ENCODE assay signal across 16 cellular contexts in the genomic region with DNA sequence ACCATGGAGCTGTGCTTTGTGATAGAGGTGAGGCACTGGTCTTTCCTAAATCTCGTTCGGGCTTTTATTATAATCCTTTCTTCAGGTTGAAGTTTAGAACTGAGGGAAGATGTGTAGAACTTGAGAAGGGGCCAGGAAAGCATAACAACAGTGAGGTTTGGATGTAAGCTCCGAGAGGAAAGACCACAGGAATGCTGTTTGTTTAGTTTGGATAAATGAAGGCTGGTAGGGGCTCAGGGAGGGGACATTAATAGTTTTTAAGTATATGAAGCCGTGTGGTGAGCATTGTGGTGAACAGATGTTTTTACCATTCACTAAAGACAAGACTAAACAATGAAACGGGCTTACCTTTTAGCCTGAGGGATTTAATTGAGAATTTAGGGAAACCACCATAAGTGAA.
DNase-seq lines count a peak whose midpoint lies in the region; ATAC-seq and TF ChIP-seq lines count a peak whose summit lies in the region.
"Had no signal": no experiment of that assay in that cellular context is flagged by ENCODE, and none has a peak within 500 bp of the region (broad histone marks: within the 10 kb centered on the region; RNA-seq: fewer than 3 reads in every experiment).

No MANE protein-coding gene starts in this region.

- H3K4me3 ChIP-seq in BJ (ENCODE audit: low read depth, low read length) (no peak overlapping the region), OCI-LY3 (ENCODE audit: low read length) (no peak overlapping the region), choroid plexus epithelial cell (ENCODE audit: low read depth, low read length) (no peak overlapping the region)
- H3K4me3 ChIP-seq: BLaER1 treated with 17β-estradiol and CSF1 and Interleukin-3, amounts not matched to agents 10 nM and 100 nM had no signal

- peak overlapping the region; percentile 18 for H3K27ac Mint-ChIP-seq in mesothelial cell of epicardium
- H3K27ac Mint-ChIP-seq: stimulated activated naive CD8-positive, alpha-beta T cell treated with anti-CD3 and anti-CD28 coated beads, Interleukin-15, Interleukin-2, amounts not matched to agents 100 ng/mL and 50 ng/mL, for 24 hours; T-helper 1 cell treated with Interleukin-12 subunit alpha and Interleukin-12 subunit beta and Interleukin-4 antibody, amounts not matched to agents 30 μg/mL and 1 μg/mL, for 36 hours had no signal

- DNase-seq in BJ (ENCODE audit: low read depth), result peak; percentile 87
- peak; percentile 92 for DNase-seq in choroid plexus epithelial cell (ENCODE audit: low read depth)
- DNase-seq in mesothelial cell of epicardium (ENCODE audit: low spot score in 2 of 2, unreplicated experiment in 2 of 2), result no peak
- DNase-seq in GM19240 (ENCODE audit: insufficient read length, low spot score), result no peak
- DNase-seq: activated CD4-positive, alpha-beta T cell treated with anti-CD3 and anti-CD28 coated beads, Interleukin-2, amount 50 U/mL, for 1 hour; GF-D8; NCI-H1930; stimulated activated CD4-positive, alpha-beta T cell treated with anti-CD3 and anti-CD28 coated beads, Interleukin-4, amount 100 ng/mL, for 1 hour had no signal

- no peak overlapping the region for H3K4me3 Mint-ChIP-seq in mesothelial cell of epicardium
- H3K4me3 Mint-ChIP-seq: stimulated activated naive CD8-positive, alpha-beta T cell treated with anti-CD3 and anti-CD28 coated beads, Interleukin-15, Interleukin-2, amounts not matched to agents 100 ng/mL and 50 ng/mL, for 24 hours; T-helper 1 cell treated with Interleukin-12 subunit alpha and Interleukin-12 subunit beta and Interleukin-4 antibody, amounts not matched to agents 30 μg/mL and 1 μg/mL, for 36 hours had no signal

- POLR2A ChIA-PET in BJ (lab: Charles Lee), result no interaction called here

- peak overlapping the region; percentile 32 for H3K4me2 ChIP-seq in OCI-LY3 (ENCODE audit: low read length)

- no peak overlapping the region for H2AFZ ChIP-seq in OCI-LY3 (ENCODE audit: low read depth, low read length)
- H2AFZ ChIP-seq: parathyroid adenoma had no signal

- H3K9ac ChIP-seq in OCI-LY3 (ENCODE audit: low read length), result no peak overlapping the region
- H3K9ac ChIP-seq: BLaER1 treated with 17β-estradiol and CSF1 and Interleukin-3, amounts not matched to agents 10 nM and 100 nM; parathyroid adenoma had no signal

- CTCF ChIA-PET in BJ (lab: Yijun Ruan, JAX), result interaction anchor here (0.8 to 1.3 kb wide), 3 partner anchors 10 to 1067 kb away, joined by 3 to 5 read pairs (median 3); no protein-coding TSS in a partner anchor

- no peaks in the 10 kb centered on the region; the same call in 1 of the 2 replicates for H3K27me3 ChIP-seq in BJ (ENCODE audit: control insufficient read depth, insufficient read depth, low read length)
- no peaks in the 10 kb centered on the region for H3K27me3 ChIP-seq in OCI-LY3 (ENCODE audit: low read depth, low read length)
- H3K27me3 ChIP-seq: BLaER1 treated with 17β-estradiol and CSF1 and Interleukin-3, amounts not matched to agents 10 nM and 100 nM had no signal

- peaks cover 21% of the 10 kb centered on the region for H3K4me1 Mint-ChIP-seq in mesothelial cell of epicardium

- H3K27me3 Mint-ChIP-seq in mesothelial cell of epicardium (ENCODE audit: low read depth), result no peaks in the 10 kb centered on the region
- H3K27me3 Mint-ChIP-seq: stimulated activated naive CD8-positive, alpha-beta T cell treated with anti-CD3 and anti-CD28 coated beads, Interleukin-15, Interleukin-2, amounts not matched to agents 100 ng/mL and 50 ng/mL, for 24 hours had no signal

- H3K79me2 ChIP-seq in OCI-LY3 (ENCODE audit: low read length), result no peaks in the 10 kb centered on the region
- H3K79me2 ChIP-seq: parathyroid adenoma had no signal

- peaks cover 27% of the 10 kb centered on the region for H3K4me1 ChIP-seq in OCI-LY3 (ENCODE audit: low read length)

- H3K9me3 ChIP-seq in OCI-LY3 (ENCODE audit: insufficient read depth, low read length), result no peaks in the 10 kb centered on the region
- H3K9me3 ChIP-seq: BLaER1 treated with 17β-estradiol and CSF1 and Interleukin-3, amounts not matched to agents 10 nM and 100 nM had no signal

- H3K36me3 Mint-ChIP-seq in mesothelial cell of epicardium, result peaks cover 5% of the 10 kb centered on the region

- no peaks in the 10 kb centered on the region for H4K20me1 ChIP-seq in OCI-LY3 (ENCODE audit: insufficient read depth, low read length)

- no peak for ATAC-seq in HG03159 (IDR thresholded peaks at IDR 0.05; ENCODE audit: unreplicated experiment)
- ATAC-seq in HG02970 (IDR thresholded peaks at IDR 0.05; ENCODE audit: low FRiP score, unreplicated experiment), result no peak
- ATAC-seq in esophagus mucosa, result no peak

- H3K27ac ChIP-seq in OCI-LY3 (ENCODE audit: low read length), result no peak overlapping the region
- H3K27ac ChIP-seq: BLaER1 treated with 17β-estradiol and CSF1 and Interleukin-3, amounts not matched to agents 10 nM and 100 nM had no signal

- TF ChIP-seq CTCF in BJ (IDR thresholded peaks at IDR 0.05; ENCODE audit: insufficient read depth, low read depth, low read length), result no peak
- TF ChIP-seq CTCF in OCI-LY3 (IDR thresholded peaks at IDR 0.05; ENCODE audit: low read depth, low read length), result no peak
- TF ChIP-seq CTCF in choroid plexus epithelial cell (conservative IDR thresholded peaks at IDR 0.05; ENCODE audit: low read depth, low read length), result no peak
- TF ChIP-seq CTCF in mesothelial cell of epicardium (IDR thresholded peaks at IDR 0.05; ENCODE audit: unreplicated experiment), result no peak

- no peaks in the 10 kb centered on the region for H3K9me3 Mint-ChIP-seq in mesothelial cell of epicardium
- H3K9me3 Mint-ChIP-seq: stimulated activated naive CD8-positive, alpha-beta T cell treated with anti-CD3 and anti-CD28 coated beads, Interleukin-15, Interleukin-2, amounts not matched to agents 100 ng/mL and 50 ng/mL, for 24 hours; T-helper 1 cell treated with Interleukin-12 subunit alpha and Interleukin-12 subunit beta and Interleukin-4 antibody, amounts not matched to agents 30 μg/mL and 1 μg/mL, for 36 hours had no signal

- H3K36me3 ChIP-seq in BJ (ENCODE audit: control insufficient read depth, insufficient read depth, low read length), result 0 out of 2 replicates have a peak, but pooled peaks cover 2% of the 10 kb centered on the region
- no peaks in the 10 kb centered on the region for H3K36me3 ChIP-seq in OCI-LY3 (replicated peaks; ENCODE audit: low read depth, low read length)

Comparison
In these comparisons a context has a peak if more than half of its experiments do, and no peak if none do; other contexts are left out.
1. DNase-seq: peak in BJ (single experiment) and choroid plexus epithelial cell (single experiment); none in mesothelial cell of epicardium (0 of 2) and GM19240 (single experiment).